In the genomic region with DNA sequence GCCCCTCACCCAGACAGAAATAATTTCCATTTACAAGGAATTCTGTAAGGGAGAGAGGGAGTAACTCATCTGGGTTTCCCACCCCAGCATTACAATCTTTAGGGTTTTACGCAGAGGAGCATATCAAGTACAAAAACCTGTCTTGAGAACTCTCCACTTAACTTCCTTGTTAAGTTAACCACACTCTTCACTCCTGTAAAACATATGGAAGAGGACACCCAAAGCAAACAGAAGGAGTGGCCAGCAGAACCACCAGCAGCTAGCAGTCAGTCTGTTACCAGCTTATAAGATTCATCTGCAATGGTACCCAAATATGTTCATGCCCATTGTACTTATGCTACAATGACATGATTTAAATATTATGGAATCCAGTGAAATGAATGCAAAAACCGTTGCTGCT, we compare ENCODE assay signal across 15 cellular contexts.
"Had no signal": no experiment of that assay in that cellular context is flagged by ENCODE, and none has a peak within 500 bp of the region (broad histone marks: within the 10 kb centered on the region; RNA-seq: fewer than 3 reads in every experiment).

No MANE protein-coding gene starts in this region.

- H3K4me1 Mint-ChIP-seq: activated CD4-positive, alpha-beta T cell treated with anti-CD3 and anti-CD28 coated beads, Interleukin-2, amount 10 ng/mL, durations not matched to agents 24 days and 14 days; activated naive CD8-positive, alpha-beta T cell treated with anti-CD3 and anti-CD28 coated beads, Interleukin-2, amount 10 ng/mL, durations not matched to agents 7 days and 5 days; neural crest cell had no signal

- H3K27ac ChIP-seq: gastroesophageal sphincter, heart right ventricle, ovary, right lobe of liver, transverse colon had no signal

- H3K4me3 Mint-ChIP-seq: activated CD4-positive, alpha-beta T cell treated with anti-CD3 and anti-CD28 coated beads, Interleukin-2, amount 10 ng/mL, durations not matched to agents 24 days and 14 days; activated CD8-positive, alpha-beta T cell treated with anti-CD3 and anti-CD28 coated beads, Interleukin-2, amount 10 ng/mL, durations not matched to agents 7 days and 5 days; activated naive CD8-positive, alpha-beta T cell treated with anti-CD3 and anti-CD28 coated beads, Interleukin-2, amount 10 ng/mL, durations not matched to agents 7 days and 5 days; effector memory CD8-positive, alpha-beta T cell; neural crest cell had no signal

- H3K27me3 ChIP-seq: gastroesophageal sphincter, ovary, right lobe of liver, transverse colon had no signal

- DNase-seq: activated CD4-positive, alpha-beta T cell treated with anti-CD3 and anti-CD28 coated beads, Interleukin-2, amount 10 ng/mL, durations not matched to agents 24 days and 14 days; activated CD4-positive, CD25-positive, alpha-beta regulatory T cell; activated CD8-positive, alpha-beta memory T cell treated with anti-CD3 and anti-CD28 coated beads, Interleukin-2, amount 50 U/mL, for 4 hours; activated CD8-positive, alpha-beta T cell treated with anti-CD3 and anti-CD28 coated beads, Interleukin-2, amount 10 ng/mL, durations not matched to agents 7 days and 5 days; activated naive CD4-positive, alpha-beta T cell; activated naive CD8-positive, alpha-beta T cell treated with anti-CD3 and anti-CD28 coated beads, Interleukin-2, amount 10 ng/mL, durations not matched to agents 7 days and 5 days; effector memory CD8-positive, alpha-beta T cell; heart right ventricle; ovary; right lobe of liver; stimulated activated naive CD8-positive, alpha-beta T cell treated with anti-CD3 and anti-CD28 coated beads, Interleukin-15, Interleukin-2, amounts not matched to agents 100 U/mL and 50 U/mL, for 24 hours; transverse colon had no signal

- H3K4me3 ChIP-seq: gastroesophageal sphincter, heart right ventricle, ovary, right lobe of liver, transverse colon had no signal

- ATAC-seq: activated CD8-positive, alpha-beta T cell treated with anti-CD3 and anti-CD28 coated beads, Interleukin-2, amount 10 ng/mL, durations not matched to agents 7 days and 5 days; effector memory CD8-positive, alpha-beta T cell; gastroesophageal sphincter; heart right ventricle; right lobe of liver; stimulated activated naive CD8-positive, alpha-beta T cell treated with anti-CD3 and anti-CD28 coated beads, Interleukin-15, Interleukin-2, amounts not matched to agents 100 U/mL and 50 U/mL, for 24 hours had no signal

- H3K27me3 Mint-ChIP-seq: activated CD4-positive, alpha-beta T cell treated with anti-CD3 and anti-CD28 coated beads, Interleukin-2, amount 10 ng/mL, durations not matched to agents 24 days and 14 days; activated naive CD8-positive, alpha-beta T cell treated with anti-CD3 and anti-CD28 coated beads, Interleukin-2, amount 10 ng/mL, durations not matched to agents 7 days and 5 days; effector memory CD8-positive, alpha-beta T cell had no signal

- H3K9me3 ChIP-seq: gastroesophageal sphincter, heart right ventricle, ovary, right lobe of liver, transverse colon had no signal

- FAIRE-seq: TTC549 had no signal

- H3K36me3 Mint-ChIP-seq: activated naive CD8-positive, alpha-beta T cell treated with anti-CD3 and anti-CD28 coated beads, Interleukin-2, amount 10 ng/mL, durations not matched to agents 7 days and 5 days had no signal

- H3K4me1 ChIP-seq: gastroesophageal sphincter, right lobe of liver, transverse colon had no signal

- H3K27ac Mint-ChIP-seq: activated CD4-positive, alpha-beta T cell treated with anti-CD3 and anti-CD28 coated beads, Interleukin-2, amount 10 ng/mL, durations not matched to agents 24 days and 14 days; activated CD8-positive, alpha-beta T cell treated with anti-CD3 and anti-CD28 coated beads, Interleukin-2, amount 10 ng/mL, durations not matched to agents 7 days and 5 days; activated naive CD8-positive, alpha-beta T cell treated with anti-CD3 and anti-CD28 coated beads, Interleukin-2, amount 10 ng/mL, durations not matched to agents 7 days and 5 days; effector memory CD8-positive, alpha-beta T cell had no signal

- H3K36me3 ChIP-seq: gastroesophageal sphincter, heart right ventricle, ovary, right lobe of liver, transverse colon had no signal

- H3K9me3 Mint-ChIP-seq: activated CD4-positive, alpha-beta T cell treated with anti-CD3 and anti-CD28 coated beads, Interleukin-2, amount 10 ng/mL, durations not matched to agents 24 days and 14 days; activated naive CD8-positive, alpha-beta T cell treated with anti-CD3 and anti-CD28 coated beads, Interleukin-2, amount 10 ng/mL, durations not matched to agents 7 days and 5 days; neural crest cell had no signal
